ENCODE assay signal across 1 cellular context in genomic region chr3:151382671-151383070, GRCh38.
TF ChIP-seq lines count a peak whose summit lies in the region.

No MANE protein-coding gene starts in this region.

TF ChIP-seq in GM23338, 12 proteins besides CTCF, POLR2A, EP300 and RAD21 (continued from another document):
- TF ChIP-seq, protein P1, sequence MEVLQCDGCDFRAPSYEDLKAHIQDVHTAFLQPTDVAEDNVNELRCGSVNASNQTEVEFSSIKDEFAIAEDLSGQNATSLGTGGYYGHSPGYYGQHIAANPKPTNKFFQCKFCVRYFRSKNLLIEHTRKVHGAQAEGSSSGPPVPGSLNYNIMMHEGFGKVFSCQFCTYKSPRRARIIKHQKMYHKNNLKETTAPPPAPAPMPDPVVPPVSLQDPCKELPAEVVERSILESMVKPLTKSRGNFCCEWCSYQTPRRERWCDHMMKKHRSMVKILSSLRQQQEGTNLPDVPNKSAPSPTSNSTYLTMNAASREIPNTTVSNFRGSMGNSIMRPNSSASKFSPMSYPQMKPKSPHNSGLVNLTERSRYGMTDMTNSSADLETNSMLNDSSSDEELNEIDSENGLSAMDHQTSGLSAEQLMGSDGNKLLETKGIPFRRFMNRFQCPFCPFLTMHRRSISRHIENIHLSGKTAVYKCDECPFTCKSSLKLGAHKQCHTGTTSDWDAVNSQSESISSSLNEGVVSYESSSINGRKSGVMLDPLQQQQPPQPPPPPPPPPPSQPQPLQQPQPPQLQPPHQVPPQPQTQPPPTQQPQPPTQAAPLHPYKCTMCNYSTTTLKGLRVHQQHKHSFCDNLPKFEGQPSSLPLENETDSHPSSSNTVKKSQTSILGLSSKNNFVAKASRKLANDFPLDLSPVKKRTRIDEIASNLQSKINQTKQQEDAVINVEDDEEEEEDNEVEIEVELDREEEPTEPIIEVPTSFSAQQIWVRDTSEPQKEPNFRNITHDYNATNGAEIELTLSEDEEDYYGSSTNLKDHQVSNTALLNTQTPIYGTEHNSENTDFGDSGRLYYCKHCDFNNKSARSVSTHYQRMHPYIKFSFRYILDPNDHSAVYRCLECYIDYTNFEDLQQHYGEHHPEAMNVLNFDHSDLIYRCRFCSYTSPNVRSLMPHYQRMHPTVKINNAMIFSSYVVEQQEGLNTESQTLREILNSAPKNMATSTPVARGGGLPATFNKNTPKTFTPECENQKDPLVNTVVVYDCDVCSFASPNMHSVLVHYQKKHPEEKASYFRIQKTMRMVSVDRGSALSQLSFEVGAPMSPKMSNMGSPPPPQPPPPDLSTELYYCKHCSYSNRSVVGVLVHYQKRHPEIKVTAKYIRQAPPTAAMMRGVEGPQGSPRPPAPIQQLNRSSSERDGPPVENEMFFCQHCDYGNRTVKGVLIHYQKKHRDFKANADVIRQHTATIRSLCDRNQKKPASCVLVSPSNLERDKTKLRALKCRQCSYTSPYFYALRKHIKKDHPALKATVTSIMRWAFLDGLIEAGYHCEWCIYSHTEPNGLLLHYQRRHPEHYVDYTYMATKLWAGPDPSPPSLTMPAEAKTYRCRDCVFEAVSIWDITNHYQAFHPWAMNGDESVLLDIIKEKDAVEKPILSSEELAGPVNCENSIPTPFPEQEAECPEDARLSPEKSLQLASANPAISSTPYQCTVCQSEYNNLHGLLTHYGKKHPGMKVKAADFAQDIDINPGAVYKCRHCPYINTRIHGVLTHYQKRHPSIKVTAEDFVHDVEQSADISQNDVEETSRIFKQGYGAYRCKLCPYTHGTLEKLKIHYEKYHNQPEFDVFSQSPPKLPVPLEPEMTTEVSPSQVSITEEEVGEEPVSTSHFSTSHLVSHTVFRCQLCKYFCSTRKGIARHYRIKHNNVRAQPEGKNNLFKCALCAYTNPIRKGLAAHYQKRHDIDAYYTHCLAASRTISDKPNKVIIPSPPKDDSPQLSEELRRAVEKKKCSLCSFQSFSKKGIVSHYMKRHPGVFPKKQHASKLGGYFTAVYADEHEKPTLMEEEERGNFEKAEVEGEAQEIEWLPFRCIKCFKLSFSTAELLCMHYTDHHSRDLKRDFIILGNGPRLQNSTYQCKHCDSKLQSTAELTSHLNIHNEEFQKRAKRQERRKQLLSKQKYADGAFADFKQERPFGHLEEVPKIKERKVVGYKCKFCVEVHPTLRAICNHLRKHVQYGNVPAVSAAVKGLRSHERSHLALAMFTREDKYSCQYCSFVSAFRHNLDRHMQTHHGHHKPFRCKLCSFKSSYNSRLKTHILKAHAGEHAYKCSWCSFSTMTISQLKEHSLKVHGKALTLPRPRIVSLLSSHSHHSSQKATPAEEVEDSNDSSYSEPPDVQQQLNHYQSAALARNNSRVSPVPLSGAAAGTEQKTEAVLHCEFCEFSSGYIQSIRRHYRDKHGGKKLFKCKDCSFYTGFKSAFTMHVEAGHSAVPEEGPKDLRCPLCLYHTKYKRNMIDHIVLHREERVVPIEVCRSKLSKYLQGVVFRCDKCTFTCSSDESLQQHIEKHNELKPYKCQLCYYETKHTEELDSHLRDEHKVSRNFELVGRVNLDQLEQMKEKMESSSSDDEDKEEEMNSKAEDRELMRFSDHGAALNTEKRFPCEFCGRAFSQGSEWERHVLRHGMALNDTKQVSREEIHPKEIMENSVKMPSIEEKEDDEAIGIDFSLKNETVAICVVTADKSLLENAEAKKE (CRISPR knock-in tag; IDR thresholded peaks at IDR 0.05), result no peak
- TF ChIP-seq JUNB (IDR thresholded peaks at IDR 0.05; ENCODE audit: unreplicated experiment), result no peak
- TF ChIP-seq POLR2AphosphoS5 (IDR thresholded peaks at IDR 0.05; ENCODE audit: low read depth), result no peak
- TF ChIP-seq ZNF331 (CRISPR knock-in tag; IDR thresholded peaks at IDR 0.05; ENCODE audit: low read depth), result no peak
- no peak for TF ChIP-seq EZH2phosphoT487 (IDR thresholded peaks at IDR 0.05; ENCODE audit: unreplicated experiment)
